In genomic region chr3:71458895-71459294, GRCh38 we compare ENCODE assay signal across 20 cellular contexts.
"Had no signal": no experiment of that assay in that cellular context is flagged by ENCODE, and none has a peak within 500 bp of the region (broad histone marks: within the 10 kb centered on the region; RNA-seq: fewer than 3 reads in every experiment).

No MANE protein-coding gene starts in this region.

- H3K9me3 Mint-ChIP-seq: activated naive CD4-positive, alpha-beta T cell treated with anti-CD3 and anti-CD28 coated beads, Interleukin-2, amount 50 U/mL, for 72 hours; natural killer cell had no signal

- H3K4me3 Mint-ChIP-seq: activated CD4-positive, alpha-beta T cell treated with anti-CD3 and anti-CD28 coated beads, Interleukin-2, amount 10 ng/mL, durations not matched to agents 7 days and 5 days; natural killer cell had no signal

- DNase-seq: activated CD4-positive, alpha-beta T cell treated with anti-CD3 and anti-CD28 coated beads, Interleukin-2, amount 10 ng/mL, durations not matched to agents 7 days and 5 days; activated gamma-delta T cell; amygdala; cerebellar nuclear complex; esophagus squamous epithelium; gastrocnemius medialis; head of caudate nucleus; hypothalamus; left ventricle myocardium inferior; natural killer cell; ovary; spleen; stimulated activated CD4-positive, alpha-beta T cell treated with anti-CD3 and anti-CD28 coated beads, Interleukin-4, amount 100 ng/mL, for 1 hour; stimulated activated naive CD4-positive, alpha-beta T cell treated with Interleukin-2 at 50 U/mL for 16 hours; tibial artery had no signal

- H3K36me3 Mint-ChIP-seq: natural killer cell had no signal

- H3K4me1 ChIP-seq: gastrocnemius medialis, prostate gland had no signal

- H3K9me3 ChIP-seq: esophagus squamous epithelium, gastrocnemius medialis, left ventricle myocardium inferior, ovary, prostate gland, spleen, tibial artery had no signal

- ATAC-seq: activated CD4-positive, CD25-positive, alpha-beta regulatory T cell treated with anti-CD3 and anti-CD28 coated beads, Interleukin-2, amount 50 U/mL, for 24 hours; activated naive CD4-positive, alpha-beta T cell treated with anti-CD3 and anti-CD28 coated beads, Interleukin-2, amount 50 U/mL, for 72 hours; gastrocnemius medialis; natural killer cell had no signal

- H3K27ac Mint-ChIP-seq: activated CD4-positive, alpha-beta T cell treated with anti-CD3 and anti-CD28 coated beads, Interleukin-2, amount 10 ng/mL, durations not matched to agents 7 days and 5 days had no signal

- H3K27me3 ChIP-seq: esophagus squamous epithelium, gastrocnemius medialis, ovary, spleen, tibial artery had no signal

- H3K27ac ChIP-seq: coronary artery, esophagus squamous epithelium, gastrocnemius medialis, left ventricle myocardium inferior, ovary, prostate gland, tibial artery, VCaP had no signal

- H3K36me3 ChIP-seq: esophagus squamous epithelium, gastrocnemius medialis, left ventricle myocardium inferior, ovary, prostate gland, spleen, tibial artery had no signal

- H3K4me3 ChIP-seq: coronary artery, esophagus squamous epithelium, gastrocnemius medialis, left ventricle myocardium inferior, ovary, prostate gland, spleen, tibial artery had no signal
